13 cellular contexts compared by ENCODE assay signal in the genomic region with DNA sequence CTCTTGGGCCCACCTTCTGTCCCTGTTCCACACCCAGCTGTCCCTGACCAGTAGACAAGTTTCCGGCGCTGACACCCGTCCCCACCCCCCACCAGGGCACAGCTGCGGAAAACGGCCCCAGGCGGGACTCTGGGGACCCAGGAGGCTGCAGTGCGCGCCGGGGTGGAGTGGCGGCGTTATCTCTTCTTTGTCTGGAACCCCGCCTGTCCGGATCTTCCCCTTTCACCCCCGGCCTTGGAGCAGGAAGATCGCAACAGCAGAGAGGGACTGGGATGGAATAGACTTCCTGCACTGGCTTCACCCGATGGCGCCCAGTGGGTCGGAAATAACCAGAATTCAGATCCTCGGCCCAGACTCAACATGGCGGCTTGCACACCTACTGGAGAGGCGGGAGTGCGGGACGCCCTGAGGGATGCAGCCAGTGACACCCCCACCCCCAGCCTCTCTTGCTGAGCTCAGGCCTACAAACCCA. TPM values are rescaled to one million over a fixed set of nuclear protein-coding genes. Genes with fewer than 3 reads are reported as not detected.
DNase-seq lines count a peak whose midpoint lies in the region; ATAC-seq, FAIRE-seq and TF ChIP-seq lines count a peak whose summit lies in the region.
"Had no signal": no experiment of that assay in that cellular context is flagged by ENCODE, and none has a peak within 500 bp of the region (broad histone marks: within the 10 kb centered on the region; RNA-seq: fewer than 3 reads in every experiment).

No MANE protein-coding gene starts in this region.

- no peak for ATAC-seq in activated CD8-positive, alpha-beta T cell treated with anti-CD3 and anti-CD28 coated beads for 36 hours
- ATAC-seq in activated CD8-positive, alpha-beta T cell treated with anti-CD3 and anti-CD28 coated beads, Interleukin-2, amount 10 ng/mL, durations not matched to agents 7 days and 5 days = no peak
- ATAC-seq in GM12878 = peak; percentile 8
- ATAC-seq in psoas muscle = no peak
- ATAC-seq in GM21367 (IDR thresholded peaks at IDR 0.05; ENCODE audit: unreplicated experiment) = no peak

- no peaks in the 10 kb centered on the region for H3K36me3 ChIP-seq in H7 (replicated peaks; ENCODE audit: control insufficient read depth, insufficient read depth, low read length)
- 0 out of 4 replicates have a peak, but pooled peaks cover 0 to 1% of the 10 kb centered on the region in 2 experiments for H3K36me3 ChIP-seq in GM12878 (ENCODE audit: control insufficient read depth in 2 of 2, insufficient read depth in 2 of 2, low read length in 1 of 2)
- no peaks in the 10 kb centered on the region for H3K36me3 ChIP-seq in psoas muscle (ENCODE audit: insufficient read depth in 1 of 2, low read depth in 1 of 2)

- H3K27me3 Mint-ChIP-seq in activated CD8-positive, alpha-beta T cell treated with anti-CD3 and anti-CD28 coated beads for 36 hours = peaks cover 86% of the 10 kb centered on the region
- peaks cover 88% of the 10 kb centered on the region for H3K27me3 Mint-ChIP-seq in activated CD8-positive, alpha-beta T cell treated with anti-CD3 and anti-CD28 coated beads, Interleukin-2, amount 10 ng/mL, durations not matched to agents 7 days and 5 days (ENCODE audit: low read depth)

- in situ Hi-C loops in GM12878 (cut with MboI) = loop anchor here (5.0 kb wide), 3 partner anchors 152 to 273 kb away; no protein-coding TSS in a partner anchor

- no peak for TF ChIP-seq POLR2A in GM12878 (IDR thresholded peaks at IDR 0.05; ENCODE audit: low read depth, low read length)

- H2AFZ ChIP-seq in GM12878 (ENCODE audit: control insufficient read depth, low read depth, low read length) = peak overlapping the region; percentile 35

- H3K4me1 ChIP-seq in GM12878 (ENCODE audit: control insufficient read depth, insufficient read depth, low read length) = peaks cover 17% of the 10 kb centered on the region
- H3K4me1 ChIP-seq in psoas muscle = peaks cover 33% of the 10 kb centered on the region

- CTCF ChIA-PET in activated CD8-positive, alpha-beta T cell treated with anti-CD3 and anti-CD28 coated beads for 36 hours (lab: Charles Lee) = no interaction called here
- CTCF ChIA-PET in activated CD8-positive, alpha-beta T cell treated with anti-CD3 and anti-CD28 coated beads, Interleukin-2, amount 10 ng/mL, durations not matched to agents 7 days and 5 days (lab: Charles Lee) = interaction anchor here (1.0 to 1.3 kb wide), 2 partner anchors 52 to 160 kb away, joined by 3 read pairs; no protein-coding TSS in a partner anchor
- CTCF ChIA-PET in GM12878 (lab: Yijun Ruan, JAX) = interaction anchor here (0.6 to 2.3 kb wide), 12 partner anchors 10 to 301 kb away, joined by 3 to 13 read pairs (median 4); no protein-coding TSS in a partner anchor

- TF ChIP-seq EP300 in GM12878 (IDR thresholded peaks at IDR 0.05; ENCODE audit: borderline replicate concordance in 1 of 2, control insufficient read depth in 1 of 2, low read depth in 2 of 2, low read length in 2 of 2) = peak in 1 of 2 experiments; percentile 25; a peak in 1 of 4 replicates

- no peaks in the 10 kb centered on the region for H3K9me3 Mint-ChIP-seq in activated CD8-positive, alpha-beta T cell treated with anti-CD3 and anti-CD28 coated beads for 36 hours
- H3K9me3 Mint-ChIP-seq in activated CD8-positive, alpha-beta T cell treated with anti-CD3 and anti-CD28 coated beads, Interleukin-2, amount 10 ng/mL, durations not matched to agents 7 days and 5 days (ENCODE audit: insufficient read depth) = no peaks in the 10 kb centered on the region
- H3K9me3 Mint-ChIP-seq: T-helper 1 cell treated with Interleukin-12 subunit alpha and Interleukin-12 subunit beta and Interleukin-4 antibody, amounts not matched to agents 30 μg/mL and 1 μg/mL, for 36 hours had no signal

- H3K9ac ChIP-seq in GM12878 (ENCODE audit: control insufficient read depth, insufficient read depth, low read length) = peak overlapping the region; percentile 88

- H3K4me3 Mint-ChIP-seq in activated CD8-positive, alpha-beta T cell treated with anti-CD3 and anti-CD28 coated beads for 36 hours = peak overlapping the region; percentile 29
- no peak overlapping the region for H3K4me3 Mint-ChIP-seq in activated CD8-positive, alpha-beta T cell treated with anti-CD3 and anti-CD28 coated beads, Interleukin-2, amount 10 ng/mL, durations not matched to agents 7 days and 5 days
- H3K4me3 Mint-ChIP-seq: T-helper 1 cell treated with Interleukin-12 subunit alpha and Interleukin-12 subunit beta and Interleukin-4 antibody, amounts not matched to agents 30 μg/mL and 1 μg/mL, for 36 hours had no signal

- H4K20me1 ChIP-seq in GM12878 (ENCODE audit: control insufficient read depth, insufficient read depth) = no peaks in the 10 kb centered on the region; the same call in 1 of the 2 replicates

- no peak overlapping the region for H3K27ac Mint-ChIP-seq in activated CD8-positive, alpha-beta T cell treated with anti-CD3 and anti-CD28 coated beads for 36 hours
- no peak overlapping the region for H3K27ac Mint-ChIP-seq in activated CD8-positive, alpha-beta T cell treated with anti-CD3 and anti-CD28 coated beads, Interleukin-2, amount 10 ng/mL, durations not matched to agents 7 days and 5 days
- H3K27ac Mint-ChIP-seq: T-helper 1 cell treated with Interleukin-12 subunit alpha and Interleukin-12 subunit beta and Interleukin-4 antibody, amounts not matched to agents 30 μg/mL and 1 μg/mL, for 36 hours had no signal

- RAD21 ChIA-PET in GM12878 (lab: Charles Lee; ENCODE audit: unreplicated experiment) = interaction anchor here (0.6 to 15.2 kb wide), 14 partner anchors 20 to 273 kb away, joined by 3 to 175 read pairs (median 3); no protein-coding TSS in a partner anchor

- BruUV-seq in GM12878 (replicated peaks; lab: Mats Ljungman, UMichigan) = TSS peak; percentile 61

- SMC1A ChIA-PET in GM12878 (lab: Charles Lee; ENCODE audit: uncharacterized antibody, unreplicated experiment) = interaction anchor here (0.7 to 3.7 kb wide), 20 partner anchors 21 to 311 kb away, joined by 3 to 12 read pairs (median 4); partner anchors contain the start of gene ZCCHC7

- H3K4me3 ChIP-seq in H7 (ENCODE audit: insufficient read depth, low read depth, low read length) = peak overlapping the region; percentile 41
- H3K4me3 ChIP-seq in GM12878 = peak overlapping the region; percentile 96
- peak overlapping the region; percentile 7 for H3K4me3 ChIP-seq in psoas muscle

- H3K27ac ChIP-seq in GM12878 (ENCODE audit: control insufficient read depth, insufficient read depth) = peak overlapping the region; percentile 82
- H3K27ac ChIP-seq in psoas muscle = no peak overlapping the region

- peaks cover 100% of the 10 kb centered on the region for H3K79me2 ChIP-seq in GM12878 (ENCODE audit: control insufficient read depth, insufficient read depth, low read length)

- WGBS in GM12878 (ENCODE audit: insufficient coverage, insufficient replicate concordance, low lambda C conversion rate, missing lambda C conversion rate) = 2% methylated on average over 23 of the region's 23 CpGs
- WGBS in psoas muscle, 3 donors = 2 to 4% (median 2%) methylated on average over 23 of the region's 23 CpGs

- no peak for TF ChIP-seq CTCF in activated CD8-positive, alpha-beta T cell treated with anti-CD3 and anti-CD28 coated beads for 36 hours (IDR thresholded peaks at IDR 0.05)
- TF ChIP-seq CTCF in GM12878 (IDR thresholded peaks at IDR 0.05 in 2 of 3, conservative IDR thresholded peaks at IDR 0.05 in 1 of 3; ENCODE audit: control insufficient read depth in 2 of 3, extremely low read depth in 1 of 3, insufficient read depth in 1 of 3, low read depth in 3 of 3, low read length in 3 of 3) (peak in 1 of 3 experiments; percentile 17; a peak in 1 of 6 replicates), psoas muscle (IDR thresholded peaks at IDR 0.05) (no peak)

- POLR2A ChIA-PET in activated CD8-positive, alpha-beta T cell treated with anti-CD3 and anti-CD28 coated beads for 36 hours (lab: Charles Lee) = interaction anchor here (0.7 kb wide), 1 partner anchor 155 kb away, joined by 4 read pairs; no protein-coding TSS in a partner anchor
- POLR2A ChIA-PET in activated CD8-positive, alpha-beta T cell treated with anti-CD3 and anti-CD28 coated beads, Interleukin-2, amount 10 ng/mL, durations not matched to agents 7 days and 5 days (lab: Charles Lee) = no interaction called here
- POLR2A ChIA-PET in GM12878 (lab: Charles Lee) = interaction anchor here (0.7 to 19.3 kb wide), 9 partner anchors 9 to 436 kb away, joined by 3 to 354 read pairs (median 4); partner anchors contain the start of genes ZBTB5 and ZCCHC7

- H3K9me3 ChIP-seq in GM12878 (replicated peaks; ENCODE audit: control insufficient read depth, insufficient read depth, low read length) (no peaks in the 10 kb centered on the region), psoas muscle (no peaks in the 10 kb centered on the region)

- peak overlapping the region; percentile 80 for H3K4me2 ChIP-seq in GM12878 (ENCODE audit: control insufficient read depth, insufficient read depth)

- H3K27me3 ChIP-seq in H7 (ENCODE audit: control insufficient read depth, insufficient read depth, low read length) = peaks cover 97% of the 10 kb centered on the region
- no peaks in the 10 kb centered on the region for H3K27me3 ChIP-seq in GM12878 (replicated peaks in 1 of 2; ENCODE audit: control insufficient read depth in 2 of 2, insufficient read depth in 2 of 2, low read length in 1 of 2)
- peaks cover 0 to 98% (median 69%) of the 10 kb centered on the region in 3 donors for H3K27me3 ChIP-seq in psoas muscle (ENCODE audit: insufficient read depth in 3 of 3, low read length in 2 of 3)

- peaks cover 41% of the 10 kb centered on the region for H3K4me1 Mint-ChIP-seq in activated CD8-positive, alpha-beta T cell treated with anti-CD3 and anti-CD28 coated beads for 36 hours (ENCODE audit: low read depth)
- peaks cover 40% of the 10 kb centered on the region for H3K4me1 Mint-ChIP-seq in activated CD8-positive, alpha-beta T cell treated with anti-CD3 and anti-CD28 coated beads, Interleukin-2, amount 10 ng/mL, durations not matched to agents 7 days and 5 days (ENCODE audit: low read depth)

- DNase-seq in activated CD8-positive, alpha-beta T cell treated with anti-CD3 and anti-CD28 coated beads for 36 hours = no peak
- no peak for DNase-seq in activated CD8-positive, alpha-beta T cell treated with anti-CD3 and anti-CD28 coated beads, Interleukin-2, amount 10 ng/mL, durations not matched to agents 7 days and 5 days
- DNase-seq in H7 = no peak
- DNase-seq in GM12878 (ENCODE audit: low read depth, low spot score) = no peak
- DNase-seq in psoas muscle = no peak
- no peak for DNase-seq in NCI-H187 (lab: John Stamatoyannopoulos, UW)
- DNase-seq in mucosa of gallbladder (ENCODE audit: low spot score) = no peak
- DNase-seq: aorta; NCI-H2029 treated with DMSO at 0.1 percent for 48 hours; stimulated activated CD4-positive, alpha-beta T cell treated with anti-CD3 and anti-CD28 coated beads, Interleukin-12 subunit alpha, Interleukin-12 subunit beta, amount 100 ng/mL, for 4 hours had no signal

- H3K36me3 Mint-ChIP-seq in activated CD8-positive, alpha-beta T cell treated with anti-CD3 and anti-CD28 coated beads for 36 hours (ENCODE audit: low read depth) = peaks cover 2% of the 10 kb centered on the region
- H3K36me3 Mint-ChIP-seq in activated CD8-positive, alpha-beta T cell treated with anti-CD3 and anti-CD28 coated beads, Interleukin-2, amount 10 ng/mL, durations not matched to agents 7 days and 5 days (ENCODE audit: low read depth) = no peaks in the 10 kb centered on the region

- TF ChIP-seq RAD21 in GM12878 (IDR thresholded peaks at IDR 0.05; ENCODE audit: insufficient read depth, low read depth, low read length) = 0 out of 2 replicates have a peak, but pooled peaks have one; percentile 20

- intact Hi-C loops in activated CD8-positive, alpha-beta T cell treated with anti-CD3 and anti-CD28 coated beads for 36 hours (cut with micrococcal nuclease) = loop anchor here (10.0 kb wide), 1 partner anchor 285 kb away; no protein-coding TSS in a partner anchor
- intact Hi-C loops in GM12878 (cut with micrococcal nuclease; ENCODE audit: unreplicated experiment) (loop anchor here (5.0 to 10.0 kb wide), 2 partner anchors 263 to 545 kb away; partner anchors contain the start of gene FBXO10), psoas muscle (cut with DNase I) (no loop called here)

- FAIRE-seq in GM12878 (lab: Jason Lieb, UNC) = no peak

RNA-seq across cellular contexts. Expression of gene PAX5, which starts 4.7 kb away (rescaled TPM):
- 1 to 10 TPM in 1 of 2 experiments, under 1 TPM in 1; 0.95 to 1.1 TPM for total RNA-seq in activated CD8-positive, alpha-beta T cell treated with anti-CD3 and anti-CD28 coated beads for 36 hours
- under 1 TPM; 0.34 to 0.45 TPM for total RNA-seq in activated CD8-positive, alpha-beta T cell treated with anti-CD3 and anti-CD28 coated beads, Interleukin-2, amount 10 ng/mL, durations not matched to agents 7 days and 5 days
- 1.7 and 4.7 TPM in 2 replicates for total RNA-seq in H7 (2014; rRNA removed; shearing (Covaris generic))
- 196 and 209 TPM in 2 replicates for total RNA-seq in GM12878 (2013; cell fraction: nucleolus; rRNA removed)
- total RNA-seq in GM12878 (2014; rRNA removed) = 45.7 and 45.9 TPM in 2 replicates
- 27.3 and 28.1 TPM in 2 replicates for total RNA-seq in GM12878 (2014; rRNA removed; fragmentation: Illumina TruSeq; extraction: Trizol)
- 118 and 123 TPM in 2 replicates for total RNA-seq in GM12878 (2021)
- 24.5 TPM for polyA plus RNA-seq in GM12878 (2011; ENCODE audit: low read depth)
- 12.7 and 23.6 TPM in 2 replicates for polyA plus RNA-seq in GM12878 (2011; rRNA removed)
- polyA plus RNA-seq in GM12878 (2011; cell fraction: cytosol; rRNA removed) = 26.7 and 29.9 TPM in 2 replicates
- 57.1 and 80.5 TPM in 2 replicates for polyA plus RNA-seq in GM12878 (2011; cell fraction: nucleus; rRNA removed)
- polyA plus RNA-seq in GM12878 (2012) = 41.7 and 47.1 TPM in 2 replicates
- polyA plus RNA-seq in GM12878 (2014; fragmentation: Illumina TruSeq; extraction: Trizol) = 29.9 and 48.1 TPM in 2 replicates
- 1 to 10 TPM; 2.2 to 2.4 TPM for polyA plus RNA-seq in GM12878 (2014; fragmentation: Nextera tagmentation; extraction: Ambion mirVana)
- 36.8 and 44.5 TPM in 2 replicates for polyA plus RNA-seq in GM12878 (2014; rRNA removed)
- 10 to 100 TPM; 31.2 to 32.6 TPM for polyA plus RNA-seq in GM12878 (2016; fragmentation: Nextera tagmentation; extraction: Ambion mirVana)
- polyA minus RNA-seq in GM12878 (2011; rRNA and poly(A)+ RNA removed) = 57.6 and 59.1 TPM in 2 replicates
- 23.0 and 30.2 TPM in 2 replicates for polyA minus RNA-seq in GM12878 (2011; cell fraction: cytosol; rRNA and poly(A)+ RNA removed)
- 66.4 and 122 TPM in 2 replicates for polyA minus RNA-seq in GM12878 (2011; cell fraction: nucleus; rRNA and poly(A)+ RNA removed)
- under 1 TPM in 2 of 4 donors, not detected in 2; 0.09 to 0.50 TPM for total RNA-seq in psoas muscle
- under 1 TPM in 2 of 3 donors, not detected in 1; under 0.01 to 0.03 TPM for polyA plus RNA-seq in psoas muscle
- total RNA-seq in mucosa of gallbladder = 0.12 TPM
- total RNA-seq: HT1080 had no signal

Comparison
In these comparisons a context has a peak if more than half of its experiments do, and no peak if none do; other contexts are left out.
1. H3K4me3 ChIP-seq: peak in every context shown above with its lines; median percentile 96 in GM12878; 41 in H7; 7 in psoas muscle.
2. intact Hi-C loops: an anchor here in activated CD8-positive, alpha-beta T cell treated with anti-CD3 and anti-CD28 coated beads for 36 hours (10.0 kb wide) and GM12878 (5.0 to 10.0 kb wide); none called in psoas muscle.